In genomic region chr1:26887125-26887524, GRCh38 we compare ENCODE assay signal across 7 cellular contexts. TPM values are rescaled to one million over a fixed set of nuclear protein-coding genes. Genes with fewer than 3 reads are reported as not detected.
DNase-seq lines count a peak whose midpoint lies in the region; ATAC-seq and TF ChIP-seq lines count a peak whose summit lies in the region.

No MANE protein-coding gene starts in this region.

- no peaks in the 10 kb centered on the region for H3K27me3 Mint-ChIP-seq in Calu3 (ENCODE audit: unreplicated experiment)

- DNase-seq in Calu3 (peak; percentile 16), IMR-90 (peak; percentile 52), adrenal gland (peak in 3 of 7 donors; percentile 45 to 53 (median 52)), mesendoderm (peak; percentile 46)

- H2AFZ ChIP-seq in IMR-90 (replicated peaks; ENCODE audit: low read length, poor library complexity): no peak overlapping the region

- H3K56ac ChIP-seq in IMR-90 (ENCODE audit: extremely low read depth, insufficient read depth, low read length): no peak overlapping the region
- H3K56ac ChIP-seq in mesendoderm (ENCODE audit: low read length): no peak overlapping the region

- H2BK15ac ChIP-seq in IMR-90 (ENCODE audit: low read depth, low read length) (no peak overlapping the region), mesendoderm (replicated peaks; ENCODE audit: low read depth) (no peak overlapping the region)

- H3K4me3 ChIP-seq in IMR-90 (ENCODE audit: insufficient read depth, low read depth, low read length) (no peak overlapping the region), adrenal gland (no peak overlapping the region), mesendoderm (ENCODE audit: low read length) (no peak overlapping the region)

- H3K9ac ChIP-seq in IMR-90 (ENCODE audit: low read depth, low read length) (no peak overlapping the region), mesendoderm (ENCODE audit: low read length) (no peak overlapping the region)

- H3K14ac ChIP-seq in IMR-90 (replicated peaks; ENCODE audit: low read depth, low read length): no peak overlapping the region

- H2BK20ac ChIP-seq in IMR-90 (ENCODE audit: low read depth, low read length): no peak overlapping the region

- in situ Hi-C loops in IMR-90 (cut with MboI; ENCODE audit: low sequenced_read_pairs): no loop called here

- H4K5ac ChIP-seq in IMR-90 (ENCODE audit: low read depth, low read length): no peak overlapping the region
- no peak overlapping the region for H4K5ac ChIP-seq in mesendoderm (ENCODE audit: low read length)

- no peak for TF ChIP-seq RAD21 in IMR-90 (IDR thresholded peaks at IDR 0.05; ENCODE audit: low read length)

- H3K4me2 ChIP-seq in IMR-90 (ENCODE audit: low read depth, low read length) (no peak overlapping the region), mesendoderm (ENCODE audit: low read length) (no peak overlapping the region)

- no peak overlapping the region for H2AK5ac ChIP-seq in IMR-90 (ENCODE audit: low read depth, low read length)
- H2AK5ac ChIP-seq in mesendoderm (ENCODE audit: low read length): no peak overlapping the region

- no peak for ATAC-seq in IMR-90 (ENCODE audit: low read depth)
- no peak for ATAC-seq in GM18519 (IDR thresholded peaks at IDR 0.05; ENCODE audit: low FRiP score, unreplicated experiment)
- no peak for ATAC-seq in HG02571 (IDR thresholded peaks at IDR 0.05; ENCODE audit: unreplicated experiment)
- ATAC-seq in GM21515 (IDR thresholded peaks at IDR 0.05; ENCODE audit: unreplicated experiment): no peak

- TF ChIP-seq CTCF in Calu3 (IDR thresholded peaks at IDR 0.05; ENCODE audit: unreplicated experiment) (no peak), IMR-90 (conservative IDR thresholded peaks at IDR 0.05; ENCODE audit: low read depth, low read length) (peak; percentile 55), adrenal gland (IDR thresholded peaks at IDR 0.05) (peak; percentile 31 to 53 (median 36))

- no peak overlapping the region for H3K18ac ChIP-seq in IMR-90 (ENCODE audit: low read depth, low read length)
- H3K18ac ChIP-seq in mesendoderm (ENCODE audit: low read length): no peak overlapping the region

- no peak overlapping the region for H3K23ac ChIP-seq in IMR-90 (ENCODE audit: low read depth, low read length)
- H3K23ac ChIP-seq in mesendoderm (ENCODE audit: low read length): no peak overlapping the region

- H2BK120ac ChIP-seq in IMR-90 (ENCODE audit: low read depth, low read length) (no peak overlapping the region), mesendoderm (ENCODE audit: low read depth, low read length) (no peak overlapping the region)

- H3K9me1 ChIP-seq in IMR-90 (ENCODE audit: insufficient read depth, low read length): peaks cover 4% of the 10 kb centered on the region; the same call in 1 of the 2 replicates

- H4K91ac ChIP-seq in IMR-90 (ENCODE audit: insufficient read depth, low read depth, low read length): no peak overlapping the region

- peaks cover 22% of the 10 kb centered on the region for H3K4me1 Mint-ChIP-seq in Calu3 (ENCODE audit: low read depth, unreplicated experiment)

- H4K8ac ChIP-seq in IMR-90 (ENCODE audit: low read depth in 2 of 2, low read length in 2 of 2): no peak overlapping the region
- no peak overlapping the region for H4K8ac ChIP-seq in mesendoderm (ENCODE audit: low read depth, low read length)

- no peaks in the 10 kb centered on the region for H3K9me3 Mint-ChIP-seq in Calu3 (ENCODE audit: low read depth, unreplicated experiment)

- CTCF ChIA-PET in Calu3 (lab: Charles Lee): interaction anchor here (0.7 to 1.6 kb wide), 3 partner anchors 13 to 417 kb away, joined by 3 to 5 read pairs (median 3); partner anchors contain the start of gene GPATCH3
- CTCF ChIA-PET in IMR-90 (lab: Yijun Ruan, JAX): interaction anchor here (0.6 to 1.2 kb wide), 4 partner anchors 16 to 303 kb away, joined by 3 to 5 read pairs (median 4); no protein-coding TSS in a partner anchor

- H3K36me3 Mint-ChIP-seq in Calu3 (ENCODE audit: insufficient read depth, unreplicated experiment): peaks cover 67% of the 10 kb centered on the region

- H3K79me2 ChIP-seq in mesendoderm (ENCODE audit: control insufficient read depth, insufficient read depth, low read length): peaks cover 11% of the 10 kb centered on the region

- peaks cover 11% of the 10 kb centered on the region for H4K20me1 ChIP-seq in IMR-90 (ENCODE audit: insufficient read depth, low read length)

- H3K4me1 ChIP-seq in IMR-90 (ENCODE audit: control insufficient read depth, insufficient read depth, low read length): peaks cover 10% of the 10 kb centered on the region
- H3K4me1 ChIP-seq in adrenal gland (replicated peaks in 1 of 2): peaks cover 7 to 14% of the 10 kb centered on the region in 2 donors
- peaks cover 2% of the 10 kb centered on the region for H3K4me1 ChIP-seq in mesendoderm (ENCODE audit: control insufficient read depth, low read depth, low read length)

- H3K4me3 Mint-ChIP-seq in Calu3 (ENCODE audit: low read depth, unreplicated experiment): no peak overlapping the region

- no peak overlapping the region for H3K27ac Mint-ChIP-seq in Calu3 (ENCODE audit: unreplicated experiment)

- H3K9me3 ChIP-seq in IMR-90 (ENCODE audit: control insufficient read depth, insufficient read depth, low read length) (no peaks in the 10 kb centered on the region), adrenal gland (replicated peaks in 1 of 3) (no peaks in the 10 kb centered on the region)

- H2BK5ac ChIP-seq in IMR-90 (ENCODE audit: low read depth, low read length, poor library complexity, severe bottlenecking): no peak overlapping the region
- H2BK5ac ChIP-seq in mesendoderm (ENCODE audit: low read length): no peak overlapping the region

- TF ChIP-seq POLR2A in IMR-90 (IDR thresholded peaks at IDR 0.05; ENCODE audit: low read depth, low read length) (no peak), adrenal gland (IDR thresholded peaks at IDR 0.05) (no peak)

- H3K79me1 ChIP-seq in IMR-90 (ENCODE audit: low read depth in 1 of 2, low read length in 2 of 2): peaks cover 18 to 55% of the 10 kb centered on the region in 2 experiments
- peaks cover 15% of the 10 kb centered on the region for H3K79me1 ChIP-seq in mesendoderm (ENCODE audit: low read length)

- H3K27ac ChIP-seq in IMR-90 (ENCODE audit: insufficient read depth, low read length): no peak overlapping the region
- H3K27ac ChIP-seq in adrenal gland: no peak overlapping the region
- H3K27ac ChIP-seq in mesendoderm (ENCODE audit: low read depth, low read length): no peak overlapping the region

- no peak overlapping the region for H2AK9ac ChIP-seq in IMR-90 (replicated peaks; ENCODE audit: low read depth, low read length, poor library complexity)

- H3K36me3 ChIP-seq in IMR-90 (ENCODE audit: control insufficient read depth, insufficient read depth, low read length) (peaks cover 55% of the 10 kb centered on the region), adrenal gland (replicated peaks in 1 of 2) (peaks cover 0 to 69% of the 10 kb centered on the region in 2 donors), mesendoderm (ENCODE audit: control insufficient read depth, insufficient read depth, low read length) (peaks cover 20% of the 10 kb centered on the region)

- H3K4ac ChIP-seq in IMR-90 (ENCODE audit: low read depth, low read length): no peak overlapping the region
- H3K4ac ChIP-seq in mesendoderm (ENCODE audit: low read depth, low read length): no peak overlapping the region

- H3K27me3 ChIP-seq in IMR-90 (ENCODE audit: control insufficient read depth, insufficient read depth, low read length) (no peaks in the 10 kb centered on the region), adrenal gland (no peaks in the 10 kb centered on the region), mesendoderm (ENCODE audit: insufficient read depth, low read length, poor library complexity) (no peaks in the 10 kb centered on the region)

- no CpG with 5 or more reads among the region's 1 CpG for WGBS in IMR-90 (ENCODE audit: extremely low coverage in 2 of 2, insufficient read length in 1 of 2), 2 experiments
- WGBS in adrenal gland, 4 donors: 40 to 70% (median 59%) methylated on average over 1 of the region's 1 CpG
- WGBS in mesendoderm (ENCODE audit: extremely low coverage, insufficient coverage, low lambda C conversion rate): no CpG with 5 or more reads among the region's 1 CpG

- intact Hi-C loops in Calu3 (cut with micrococcal nuclease; ENCODE audit: unreplicated experiment) (no loop called here), IMR-90 (cut with micrococcal nuclease) (no loop called here), adrenal gland (cut with DNase I) (loop anchor here in 1 of 2 donors (10.0 kb wide), 1 partner anchor 282 kb away; no protein-coding TSS in a partner anchor)

- dilution Hi-C loops in IMR-90 (cut with HindIII; ENCODE audit: low sequenced_read_pairs, unreplicated experiment): no loop called here

- POLR2A ChIA-PET in IMR-90 (lab: Charles Lee; ENCODE audit: unreplicated experiment): interaction anchor here (1.0 kb wide), 1 partner anchor 13 kb away, joined by 3 read pairs; no protein-coding TSS in a partner anchor

- BruUV-seq in Calu3 (replicated peaks; lab: Mats Ljungman, UMichigan): no TSS peak
- no TSS peak for BruUV-seq in IMR-90 (replicated peaks; lab: Mats Ljungman, UMichigan)

RNA-seq across cellular contexts. Expression of gene GPN2, which starts 3.0 kb away (rescaled TPM):
- total RNA-seq in Calu3 (2022): 23.4 and 24.3 TPM in 2 replicates
- total RNA-seq in IMR-90 (2012; rRNA removed): 10.6 and 15.4 TPM in 2 replicates
- 22.2 and 37.2 TPM in 2 replicates for polyA plus RNA-seq in IMR-90 (2012; rRNA removed)
- 8.3 and 12.0 TPM in 2 replicates for polyA plus RNA-seq in IMR-90 (2012; cell fraction: cytosol; rRNA removed)
- 17.0 and 20.3 TPM in 2 replicates for polyA plus RNA-seq in IMR-90 (2012; cell fraction: nucleus; rRNA removed; ENCODE audit: low replicate concordance)
- 10 to 100 TPM; 17.2 to 50.7 (median 35.0) TPM for total RNA-seq in adrenal gland
- polyA plus RNA-seq in adrenal gland: 10 to 100 TPM; 17.4 to 35.0 (median 19.1) TPM
- 29.9 TPM for polyA plus RNA-seq in mesendoderm (2013, experiment 1 of 2)
- 30.8 TPM for polyA plus RNA-seq in mesendoderm (2013, experiment 2 of 2)

RNA-seq across cellular contexts. Expression of gene GPATCH3, which starts 13.1 kb away (rescaled TPM):
- total RNA-seq in Calu3 (2022): 11.5 and 11.7 TPM in 2 replicates
- total RNA-seq in IMR-90 (2012; rRNA removed): 5.2 and 6.1 TPM in 2 replicates
- 7.6 and 8.0 TPM in 2 replicates for polyA plus RNA-seq in IMR-90 (2012; rRNA removed)
- 7.9 and 9.8 TPM in 2 replicates for polyA plus RNA-seq in IMR-90 (2012; cell fraction: cytosol; rRNA removed)
- polyA plus RNA-seq in IMR-90 (2012; cell fraction: nucleus; rRNA removed; ENCODE audit: low replicate concordance): 10.7 and 12.4 TPM in 2 replicates
- total RNA-seq in adrenal gland: 10 to 100 TPM; 10.8 to 22.2 (median 14.9) TPM
- polyA plus RNA-seq in adrenal gland: 10 to 100 TPM in 2 of 3 donors, 1 to 10 TPM in 1; 9.2 to 36.7 (median 22.1) TPM
- 14.2 TPM for polyA plus RNA-seq in mesendoderm (2013, experiment 1 of 2)
- 15.0 TPM for polyA plus RNA-seq in mesendoderm (2013, experiment 2 of 2)

RNA-seq across cellular contexts. Expression of gene SFN, which starts 24.2 kb away (rescaled TPM):
- total RNA-seq in Calu3 (2022) (74.5 and 103 TPM in 2 replicates), IMR-90 (2012; rRNA removed) (0.18 TPM in 1 of 2 replicates, not detected in the other), adrenal gland (under 1 TPM in 4 of 8 donors, not detected in 4; 0.23 to 0.43 (median 0.40) TPM)
- polyA plus RNA-seq in IMR-90 (2012; rRNA removed) (0.17 and 0.34 TPM in 2 replicates), adrenal gland (1 to 10 TPM in 1 of 3 donors, under 1 TPM in 2; 0.33 to 1.1 (median 0.56) TPM)
- 0.13 TPM in 1 of 2 replicates, not detected in the other for polyA plus RNA-seq in IMR-90 (2012; cell fraction: cytosol; rRNA removed)
- 0.58 and 0.98 TPM in 2 replicates for polyA plus RNA-seq in IMR-90 (2012; cell fraction: nucleus; rRNA removed; ENCODE audit: low replicate concordance)
- 20.2 TPM for polyA plus RNA-seq in mesendoderm (2013, experiment 1 of 2)
- 21.3 TPM for polyA plus RNA-seq in mesendoderm (2013, experiment 2 of 2)

RNA-seq across cellular contexts. Expression of gene NR0B2, which starts 26.6 kb away (rescaled TPM):
- 0.32 TPM in 1 of 2 replicates, not detected in the other for total RNA-seq in Calu3 (2022)
- total RNA-seq in IMR-90 (2012; rRNA removed): not detected in 2 replicates
- polyA plus RNA-seq in IMR-90 (2012; rRNA removed): not detected in 2 replicates
- not detected in 2 replicates for polyA plus RNA-seq in IMR-90 (2012; cell fraction: cytosol; rRNA removed)
- polyA plus RNA-seq in IMR-90 (2012; cell fraction: nucleus; rRNA removed; ENCODE audit: low replicate concordance): not detected in 2 replicates
- 10 to 100 TPM in 6 of 8 donors, 1 to 10 TPM in 2; 7.1 to 62.7 (median 14.9) TPM for total RNA-seq in adrenal gland
- 1 to 10 TPM; 7.6 to 8.3 (median 8.0) TPM for polyA plus RNA-seq in adrenal gland
- not detected for polyA plus RNA-seq in mesendoderm (2013, experiment 1 of 2)
- not detected for polyA plus RNA-seq in mesendoderm (2013, experiment 2 of 2)

RNA-seq across cellular contexts. Expression of gene NUDC, which starts 34.4 kb away (rescaled TPM):
- 101 and 121 TPM in 2 replicates for total RNA-seq in Calu3 (2022)
- total RNA-seq in IMR-90 (2012; rRNA removed): 34.8 and 50.0 TPM in 2 replicates
- 85.7 and 89.8 TPM in 2 replicates for polyA plus RNA-seq in IMR-90 (2012; rRNA removed)
- 59.3 and 67.1 TPM in 2 replicates for polyA plus RNA-seq in IMR-90 (2012; cell fraction: cytosol; rRNA removed)
- 29.0 and 47.3 TPM in 2 replicates for polyA plus RNA-seq in IMR-90 (2012; cell fraction: nucleus; rRNA removed; ENCODE audit: low replicate concordance)
- 100 to 1,000 TPM in 4 of 8 donors, 10 to 100 TPM in 4; 63.3 to 232 (median 101) TPM for total RNA-seq in adrenal gland
- polyA plus RNA-seq in adrenal gland: 100 to 1,000 TPM in 1 of 3 donors, 10 to 100 TPM in 2; 66.6 to 257 (median 88.1) TPM
- polyA plus RNA-seq in mesendoderm (2013, experiment 1 of 2): 130 TPM
- polyA plus RNA-seq in mesendoderm (2013, experiment 2 of 2): 130 TPM

Comparison
In these comparisons a context has a peak if more than half of its experiments do, and no peak if none do; other contexts are left out.
1. RNA of gene SFN, which starts 24.2 kb away (total RNA-seq): 74.5 to 103 TPM in Calu3; 0.23 to 0.43 TPM in adrenal gland and 0.18 TPM in IMR-90; every median in the first group is over 10 times any median in the second.